ENCODE assay signal across 9 cellular contexts in genomic region chr5:179733764-179734126, GRCh38. TPM values are rescaled to one million over a fixed set of nuclear protein-coding genes. Genes with fewer than 3 reads are reported as not detected.
A peak's percentile ranks its signal among the peaks of the same experiment; 100 is the strongest.
DNase-seq lines count a peak whose midpoint lies in the region; ATAC-seq lines count a peak whose summit lies in the region.
"Had no signal": no experiment of that assay in that cellular context is flagged by ENCODE, and none has a peak within 500 bp of the region (broad histone marks: within the 10 kb centered on the region; RNA-seq: fewer than 3 reads in every experiment).

No MANE protein-coding gene starts in this region.

- H3K36me3 Mint-ChIP-seq in stimulated activated naive CD8-positive, alpha-beta T cell treated with anti-CD3 and anti-CD28 coated beads, Interleukin-15, Interleukin-2, amounts not matched to agents 100 ng/mL and 50 ng/mL, for 24 hours (ENCODE audit: low read depth), result peaks cover 54% of the 10 kb centered on the region
- H3K36me3 Mint-ChIP-seq in central memory CD8-positive, alpha-beta T cell (ENCODE audit: insufficient read depth), result peaks cover 32% of the 10 kb centered on the region

- H3K9me3 Mint-ChIP-seq in stimulated activated naive CD8-positive, alpha-beta T cell treated with anti-CD3 and anti-CD28 coated beads, Interleukin-15, Interleukin-2, amounts not matched to agents 100 ng/mL and 50 ng/mL, for 24 hours, result no peaks in the 10 kb centered on the region
- no peaks in the 10 kb centered on the region for H3K9me3 Mint-ChIP-seq in central memory CD8-positive, alpha-beta T cell

- peak overlapping the region; percentile 83 to 84 for H3K9ac ChIP-seq in mucosa of rectum (ENCODE audit: low read depth in 1 of 2, low read length in 2 of 2)

- intact Hi-C loops in aorta (cut with DNase I), result loop anchor here (2.0 kb wide), 2 partner anchors 29 to 35 kb away; partner anchors contain the start of gene CANX (in 2 of the 2)

- H3K36me3 ChIP-seq in mucosa of rectum (ENCODE audit: control insufficient read depth in 2 of 2, insufficient read depth in 2 of 2, low read length in 2 of 2), result peaks cover 11 to 23% of the 10 kb centered on the region in 2 donors
- H3K36me3 ChIP-seq in aorta (ENCODE audit: control insufficient read depth in 1 of 2, insufficient read depth in 2 of 2, low read length in 1 of 2), result peaks cover 0 to 2% of the 10 kb centered on the region in 2 donors

- H3K27me3 Mint-ChIP-seq in stimulated activated naive CD8-positive, alpha-beta T cell treated with anti-CD3 and anti-CD28 coated beads, Interleukin-15, Interleukin-2, amounts not matched to agents 100 ng/mL and 50 ng/mL, for 24 hours, result no peaks in the 10 kb centered on the region
- H3K27me3 Mint-ChIP-seq in central memory CD8-positive, alpha-beta T cell, result no peaks in the 10 kb centered on the region

- peak overlapping the region; percentile 95 for H3K4me3 Mint-ChIP-seq in stimulated activated naive CD8-positive, alpha-beta T cell treated with anti-CD3 and anti-CD28 coated beads, Interleukin-15, Interleukin-2, amounts not matched to agents 100 ng/mL and 50 ng/mL, for 24 hours
- H3K4me3 Mint-ChIP-seq in central memory CD8-positive, alpha-beta T cell, result peak overlapping the region; percentile 87

- H3K4me3 ChIP-seq in mucosa of rectum (ENCODE audit: low read length in 2 of 2), result peak overlapping the region; percentile 80 to 92
- peak overlapping the region; percentile 81 to 85 for H3K4me3 ChIP-seq in aorta (ENCODE audit: low read length in 2 of 2)

- H3K27me3 ChIP-seq in mucosa of rectum (ENCODE audit: control insufficient read depth in 2 of 2, insufficient read depth in 2 of 2, low read length in 2 of 2) (no peaks in the 10 kb centered on the region), aorta (ENCODE audit: control insufficient read depth in 1 of 2, insufficient read depth in 2 of 2, low read length in 1 of 2) (no peaks in the 10 kb centered on the region)

- 0 to 2% methylated on average over 2 of the region's 2 CpGs for WGBS in aorta, 2 donors

- DNase-seq in stimulated activated naive CD8-positive, alpha-beta T cell treated with anti-CD3 and anti-CD28 coated beads, Interleukin-15, Interleukin-2, amounts not matched to agents 100 U/mL and 50 U/mL, for 24 hours, result no peak
- DNase-seq in central memory CD8-positive, alpha-beta T cell (ENCODE audit: low spot score in 2 of 2), result no peak
- no peak for DNase-seq in aorta
- no peak for DNase-seq in stimulated activated CD4-positive, alpha-beta T cell treated with anti-CD3 and anti-CD28 coated beads, Interleukin-2, amount 100 ng/mL, for 24 hours
- no peak for DNase-seq in SHP77 treated with DMSO at 0.1 percent for 48 hours (lab: John Stamatoyannopoulos, UW)
- DNase-seq in mucosa of gallbladder (ENCODE audit: low spot score), result no peak

- H3K27ac Mint-ChIP-seq in stimulated activated naive CD8-positive, alpha-beta T cell treated with anti-CD3 and anti-CD28 coated beads, Interleukin-15, Interleukin-2, amounts not matched to agents 100 ng/mL and 50 ng/mL, for 24 hours, result peak overlapping the region; percentile 94
- peak overlapping the region; percentile 84 for H3K27ac Mint-ChIP-seq in central memory CD8-positive, alpha-beta T cell (ENCODE audit: low read depth)

- H3K4me1 Mint-ChIP-seq in stimulated activated naive CD8-positive, alpha-beta T cell treated with anti-CD3 and anti-CD28 coated beads, Interleukin-15, Interleukin-2, amounts not matched to agents 100 ng/mL and 50 ng/mL, for 24 hours (ENCODE audit: low read depth), result peaks cover 62% of the 10 kb centered on the region
- H3K4me1 Mint-ChIP-seq in central memory CD8-positive, alpha-beta T cell, result peaks cover 40% of the 10 kb centered on the region

- peaks cover 13 to 15% of the 10 kb centered on the region in 2 donors for H3K4me1 ChIP-seq in mucosa of rectum (ENCODE audit: control insufficient read depth in 2 of 2, insufficient read depth in 2 of 2, low read length in 2 of 2)
- H3K4me1 ChIP-seq in aorta (ENCODE audit: control insufficient read depth in 1 of 2, insufficient read depth in 2 of 2, low read length in 2 of 2), result no peaks in the 10 kb centered on the region

- H3K9me3 ChIP-seq in mucosa of rectum (ENCODE audit: control insufficient read depth in 2 of 2, low read length in 2 of 2), result no peaks in the 10 kb centered on the region
- H3K9me3 ChIP-seq in aorta (ENCODE audit: control insufficient read depth, low read length), result no peaks in the 10 kb centered on the region

- ATAC-seq in stimulated activated naive CD8-positive, alpha-beta T cell treated with anti-CD3 and anti-CD28 coated beads, Interleukin-15, Interleukin-2, amounts not matched to agents 100 U/mL and 50 U/mL, for 24 hours, result no peak
- no peak for ATAC-seq in central memory CD8-positive, alpha-beta T cell (replicated peaks; ENCODE audit: extremely low read depth, poor library complexity, severe bottlenecking)
- ATAC-seq in aorta (ENCODE audit: low FRiP score), result no peak

- peak overlapping the region; percentile 92 for H3K27ac ChIP-seq in mucosa of rectum (ENCODE audit: low read depth in 2 of 2, low read length in 2 of 2)
- H3K27ac ChIP-seq in aorta (ENCODE audit: low read depth in 1 of 2, low read length in 2 of 2), result peak overlapping the region; percentile 83 to 90

RNA-seq across cellular contexts. Expression of gene MAML1, which starts 1.1 kb away (rescaled TPM):
- 10 to 100 TPM; 26.1 to 35.3 TPM for total RNA-seq in aorta
- 10 to 100 TPM in 1 of 2 donors, 1 to 10 TPM in 1; 7.0 to 12.1 TPM for polyA plus RNA-seq in aorta
- 36.6 TPM for total RNA-seq in mucosa of gallbladder

RNA-seq across cellular contexts. Expression of gene CANX, which starts 35.0 kb away (rescaled TPM):
- total RNA-seq in aorta (100 to 1,000 TPM; 511 to 514 TPM), mucosa of gallbladder (696 TPM)
- 100 to 1,000 TPM; 143 to 182 TPM for polyA plus RNA-seq in aorta

RNA-seq across cellular contexts. Expression of gene CBY3, which starts 52.9 kb away (rescaled TPM):
- total RNA-seq in aorta (not detected), mucosa of gallbladder (not detected)
- polyA plus RNA-seq in aorta, result not detected
- total RNA-seq: lung microvascular endothelial cell had no signal
